ENCODE assay signal across 2 cellular contexts in the genomic region with DNA sequence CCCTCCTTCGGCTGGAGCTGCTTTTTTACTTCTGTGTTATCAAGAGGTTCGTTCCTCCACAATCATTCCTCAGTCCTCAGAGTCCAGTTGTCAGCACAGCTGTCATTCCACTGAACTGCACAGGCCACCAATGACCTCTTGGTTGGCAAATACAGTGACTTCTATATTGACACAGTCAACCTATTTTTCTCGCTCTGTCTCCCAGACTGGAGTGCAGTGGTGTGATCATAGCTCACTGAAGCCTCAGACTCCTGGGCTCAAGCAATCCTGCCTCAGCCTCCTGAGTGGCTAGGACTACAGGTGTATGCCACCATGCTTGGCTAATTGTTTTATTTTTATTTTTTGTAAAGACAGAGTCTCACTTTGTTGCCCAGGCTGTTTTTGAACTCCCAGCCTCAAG.
TF ChIP-seq lines count a peak whose summit lies in the region.

No MANE protein-coding gene starts in this region.

TF ChIP-seq in WTC11, 78 proteins besides CTCF, POLR2A, EP300 and RAD21:
- TF ChIP-seq, protein P1, sequence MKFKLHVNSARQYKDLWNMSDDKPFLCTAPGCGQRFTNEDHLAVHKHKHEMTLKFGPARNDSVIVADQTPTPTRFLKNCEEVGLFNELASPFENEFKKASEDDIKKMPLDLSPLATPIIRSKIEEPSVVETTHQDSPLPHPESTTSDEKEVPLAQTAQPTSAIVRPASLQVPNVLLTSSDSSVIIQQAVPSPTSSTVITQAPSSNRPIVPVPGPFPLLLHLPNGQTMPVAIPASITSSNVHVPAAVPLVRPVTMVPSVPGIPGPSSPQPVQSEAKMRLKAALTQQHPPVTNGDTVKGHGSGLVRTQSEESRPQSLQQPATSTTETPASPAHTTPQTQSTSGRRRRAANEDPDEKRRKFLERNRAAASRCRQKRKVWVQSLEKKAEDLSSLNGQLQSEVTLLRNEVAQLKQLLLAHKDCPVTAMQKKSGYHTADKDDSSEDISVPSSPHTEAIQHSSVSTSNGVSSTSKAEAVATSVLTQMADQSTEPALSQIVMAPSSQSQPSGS (CRISPR knock-in tag; IDR thresholded peaks at IDR 0.05; ENCODE audit: borderline replicate concordance, low read depth) = no peak
- 0 out of 2 replicates have a peak, but pooled peaks have one; percentile 23 for TF ChIP-seq GABPB1 (CRISPR knock-in tag; IDR thresholded peaks at IDR 0.05)

TF ChIP-seq in HepG2, 621 proteins besides CTCF, POLR2A, EP300 and RAD21 (continued from another document and continues in another):
- TF ChIP-seq, protein P2, sequence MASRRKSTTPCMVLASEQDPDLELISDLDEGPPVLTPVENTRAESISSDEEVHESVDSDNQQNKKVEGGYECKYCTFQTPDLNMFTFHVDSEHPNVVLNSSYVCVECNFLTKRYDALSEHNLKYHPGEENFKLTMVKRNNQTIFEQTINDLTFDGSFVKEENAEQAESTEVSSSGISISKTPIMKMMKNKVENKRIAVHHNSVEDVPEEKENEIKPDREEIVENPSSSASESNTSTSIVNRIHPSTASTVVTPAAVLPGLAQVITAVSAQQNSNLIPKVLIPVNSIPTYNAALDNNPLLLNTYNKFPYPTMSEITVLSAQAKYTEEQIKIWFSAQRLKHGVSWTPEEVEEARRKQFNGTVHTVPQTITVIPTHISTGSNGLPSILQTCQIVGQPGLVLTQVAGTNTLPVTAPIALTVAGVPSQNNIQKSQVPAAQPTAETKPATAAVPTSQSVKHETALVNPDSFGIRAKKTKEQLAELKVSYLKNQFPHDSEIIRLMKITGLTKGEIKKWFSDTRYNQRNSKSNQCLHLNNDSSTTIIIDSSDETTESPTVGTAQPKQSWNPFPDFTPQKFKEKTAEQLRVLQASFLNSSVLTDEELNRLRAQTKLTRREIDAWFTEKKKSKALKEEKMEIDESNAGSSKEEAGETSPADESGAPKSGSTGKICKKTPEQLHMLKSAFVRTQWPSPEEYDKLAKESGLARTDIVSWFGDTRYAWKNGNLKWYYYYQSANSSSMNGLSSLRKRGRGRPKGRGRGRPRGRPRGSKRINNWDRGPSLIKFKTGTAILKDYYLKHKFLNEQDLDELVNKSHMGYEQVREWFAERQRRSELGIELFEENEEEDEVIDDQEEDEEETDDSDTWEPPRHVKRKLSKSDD (CRISPR knock-in tag; IDR thresholded peaks at IDR 0.05; ENCODE audit: low read depth) = 0 out of 2 replicates have a peak, but pooled peaks have one; percentile 53
- TF ChIP-seq, protein P3, sequence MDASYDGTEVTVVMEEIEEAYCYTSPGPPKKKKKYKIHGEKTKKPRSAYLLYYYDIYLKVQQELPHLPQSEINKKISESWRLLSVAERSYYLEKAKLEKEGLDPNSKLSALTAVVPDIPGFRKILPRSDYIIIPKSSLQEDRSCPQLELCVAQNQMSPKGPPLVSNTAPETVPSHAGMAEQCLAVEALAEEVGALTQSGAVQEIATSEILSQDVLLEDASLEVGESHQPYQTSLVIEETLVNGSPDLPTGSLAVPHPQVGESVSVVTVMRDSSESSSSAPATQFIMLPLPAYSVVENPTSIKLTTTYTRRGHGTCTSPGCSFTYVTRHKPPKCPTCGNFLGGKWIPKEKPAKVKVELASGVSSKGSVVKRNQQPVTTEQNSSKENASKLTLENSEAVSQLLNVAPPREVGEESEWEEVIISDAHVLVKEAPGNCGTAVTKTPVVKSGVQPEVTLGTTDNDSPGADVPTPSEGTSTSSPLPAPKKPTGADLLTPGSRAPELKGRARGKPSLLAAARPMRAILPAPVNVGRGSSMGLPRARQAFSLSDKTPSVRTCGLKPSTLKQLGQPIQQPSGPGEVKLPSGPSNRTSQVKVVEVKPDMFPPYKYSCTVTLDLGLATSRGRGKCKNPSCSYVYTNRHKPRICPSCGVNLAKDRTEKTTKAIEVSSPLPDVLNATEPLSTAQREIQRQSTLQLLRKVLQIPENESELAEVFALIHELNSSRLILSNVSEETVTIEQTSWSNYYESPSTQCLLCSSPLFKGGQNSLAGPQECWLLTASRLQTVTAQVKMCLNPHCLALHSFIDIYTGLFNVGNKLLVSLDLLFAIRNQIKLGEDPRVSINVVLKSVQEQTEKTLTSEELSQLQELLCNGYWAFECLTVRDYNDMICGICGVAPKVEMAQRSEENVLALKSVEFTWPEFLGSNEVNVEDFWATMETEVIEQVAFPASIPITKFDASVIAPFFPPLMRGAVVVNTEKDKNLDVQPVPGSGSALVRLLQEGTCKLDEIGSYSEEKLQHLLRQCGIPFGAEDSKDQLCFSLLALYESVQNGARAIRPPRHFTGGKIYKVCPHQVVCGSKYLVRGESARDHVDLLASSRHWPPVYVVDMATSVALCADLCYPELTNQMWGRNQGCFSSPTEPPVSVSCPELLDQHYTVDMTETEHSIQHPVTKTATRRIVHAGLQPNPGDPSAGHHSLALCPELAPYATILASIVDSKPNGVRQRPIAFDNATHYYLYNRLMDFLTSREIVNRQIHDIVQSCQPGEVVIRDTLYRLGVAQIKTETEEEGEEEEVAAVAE (CRISPR knock-in tag; IDR thresholded peaks at IDR 0.05; ENCODE audit: borderline replicate concordance) = peak; percentile 69; the same call in 1 of the 2 replicates
- TF ChIP-seq HDAC2 (CRISPR knock-in tag; IDR thresholded peaks at IDR 0.05) (peak; percentile 90), KDM6A (CRISPR knock-in tag; IDR thresholded peaks at IDR 0.05; ENCODE audit: low read depth) (peak; percentile 75), KDM2A (CRISPR knock-in tag; IDR thresholded peaks at IDR 0.05; ENCODE audit: borderline replicate concordance, low read depth) (peak; percentile 5; the same call in 1 of the 2 replicates), NR2F6 (IDR thresholded peaks at IDR 0.05) (peak; percentile 82), NR2F6 (CRISPR knock-in tag; IDR thresholded peaks at IDR 0.05) (peak; percentile 88), SOX5 (CRISPR knock-in tag; IDR thresholded peaks at IDR 0.05; ENCODE audit: borderline replicate concordance) (peak; percentile 81), NFYC (CRISPR knock-in tag; IDR thresholded peaks at IDR 0.05) (0 out of 2 replicates have a peak, but pooled peaks have one; percentile 29), SALL1 (CRISPR knock-in tag; IDR thresholded peaks at IDR 0.05) (peak; percentile 87), THAP11 (CRISPR knock-in tag; IDR thresholded peaks at IDR 0.05) (peak; percentile 40; the same call in 1 of the 2 replicates), GATAD2A (CRISPR knock-in tag; IDR thresholded peaks at IDR 0.05) (peak; percentile 92), FOXA3 (CRISPR knock-in tag; IDR thresholded peaks at IDR 0.05) (peak; percentile 96), ZNF552 (CRISPR knock-in tag; IDR thresholded peaks at IDR 0.05; ENCODE audit: borderline replicate concordance) (no peak), ZNF34 (CRISPR knock-in tag; IDR thresholded peaks at IDR 0.05; ENCODE audit: borderline replicate concordance) (no peak), ZNF329 (CRISPR knock-in tag; IDR thresholded peaks at IDR 0.05; ENCODE audit: low read depth) (no peak), NFE2L2 (IDR thresholded peaks at IDR 0.05; ENCODE audit: low read length) (no peak), ZFP90 (CRISPR knock-in tag; IDR thresholded peaks at IDR 0.05; ENCODE audit: borderline replicate concordance) (0 out of 2 replicates have a peak, but pooled peaks have one; percentile 68), PITX1 (CRISPR knock-in tag; IDR thresholded peaks at IDR 0.05) (0 out of 2 replicates have a peak, but pooled peaks have one; percentile 37), ZBTB38 (CRISPR knock-in tag; IDR thresholded peaks at IDR 0.05) (0 out of 2 replicates have a peak, but pooled peaks have one; percentile 26), CEBPG (CRISPR knock-in tag; IDR thresholded peaks at IDR 0.05) (peak; percentile 78), ZNF441 (CRISPR knock-in tag; IDR thresholded peaks at IDR 0.05; ENCODE audit: borderline replicate concordance) (0 out of 2 replicates have a peak, but pooled peaks have one; percentile 38), BRD4 (CRISPR knock-in tag; IDR thresholded peaks at IDR 0.05) (no peak), HDAC1 (CRISPR knock-in tag; IDR thresholded peaks at IDR 0.05) (peak; percentile 77), SSRP1 (CRISPR knock-in tag; IDR thresholded peaks at IDR 0.05) (0 out of 2 replicates have a peak, but pooled peaks have one; percentile 19)
- TF ChIP-seq, protein P4, sequence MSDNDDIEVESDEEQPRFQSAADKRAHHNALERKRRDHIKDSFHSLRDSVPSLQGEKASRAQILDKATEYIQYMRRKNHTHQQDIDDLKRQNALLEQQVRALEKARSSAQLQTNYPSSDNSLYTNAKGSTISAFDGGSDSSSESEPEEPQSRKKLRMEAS (IDR thresholded peaks at IDR 0.05) = 0 out of 2 replicates have a peak, but pooled peaks have one; percentile 54
- TF ChIP-seq, protein P5, sequence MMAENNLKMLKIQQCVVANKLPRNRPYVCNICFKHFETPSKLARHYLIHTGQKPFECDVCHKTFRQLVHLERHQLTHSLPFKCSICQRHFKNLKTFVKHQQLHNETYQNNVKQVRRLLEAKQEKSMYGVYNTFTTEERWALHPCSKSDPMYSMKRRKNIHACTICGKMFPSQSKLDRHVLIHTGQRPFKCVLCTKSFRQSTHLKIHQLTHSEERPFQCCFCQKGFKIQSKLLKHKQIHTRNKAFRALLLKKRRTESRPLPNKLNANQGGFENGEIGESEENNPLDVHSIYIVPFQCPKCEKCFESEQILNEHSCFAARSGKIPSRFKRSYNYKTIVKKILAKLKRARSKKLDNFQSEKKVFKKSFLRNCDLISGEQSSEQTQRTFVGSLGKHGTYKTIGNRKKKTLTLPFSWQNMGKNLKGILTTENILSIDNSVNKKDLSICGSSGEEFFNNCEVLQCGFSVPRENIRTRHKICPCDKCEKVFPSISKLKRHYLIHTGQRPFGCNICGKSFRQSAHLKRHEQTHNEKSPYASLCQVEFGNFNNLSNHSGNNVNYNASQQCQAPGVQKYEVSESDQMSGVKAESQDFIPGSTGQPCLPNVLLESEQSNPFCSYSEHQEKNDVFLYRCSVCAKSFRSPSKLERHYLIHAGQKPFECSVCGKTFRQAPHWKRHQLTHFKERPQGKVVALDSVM (CRISPR knock-in tag; IDR thresholded peaks at IDR 0.05) = peak; percentile 85
- TF ChIP-seq, protein P6, sequence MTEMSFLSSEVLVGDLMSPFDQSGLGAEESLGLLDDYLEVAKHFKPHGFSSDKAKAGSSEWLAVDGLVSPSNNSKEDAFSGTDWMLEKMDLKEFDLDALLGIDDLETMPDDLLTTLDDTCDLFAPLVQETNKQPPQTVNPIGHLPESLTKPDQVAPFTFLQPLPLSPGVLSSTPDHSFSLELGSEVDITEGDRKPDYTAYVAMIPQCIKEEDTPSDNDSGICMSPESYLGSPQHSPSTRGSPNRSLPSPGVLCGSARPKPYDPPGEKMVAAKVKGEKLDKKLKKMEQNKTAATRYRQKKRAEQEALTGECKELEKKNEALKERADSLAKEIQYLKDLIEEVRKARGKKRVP (CRISPR knock-in tag; IDR thresholded peaks at IDR 0.05) = 0 out of 4 replicates have a peak, but pooled peaks of 1 of the 2 experiments have one; percentile 41
- TF ChIP-seq, protein P7, sequence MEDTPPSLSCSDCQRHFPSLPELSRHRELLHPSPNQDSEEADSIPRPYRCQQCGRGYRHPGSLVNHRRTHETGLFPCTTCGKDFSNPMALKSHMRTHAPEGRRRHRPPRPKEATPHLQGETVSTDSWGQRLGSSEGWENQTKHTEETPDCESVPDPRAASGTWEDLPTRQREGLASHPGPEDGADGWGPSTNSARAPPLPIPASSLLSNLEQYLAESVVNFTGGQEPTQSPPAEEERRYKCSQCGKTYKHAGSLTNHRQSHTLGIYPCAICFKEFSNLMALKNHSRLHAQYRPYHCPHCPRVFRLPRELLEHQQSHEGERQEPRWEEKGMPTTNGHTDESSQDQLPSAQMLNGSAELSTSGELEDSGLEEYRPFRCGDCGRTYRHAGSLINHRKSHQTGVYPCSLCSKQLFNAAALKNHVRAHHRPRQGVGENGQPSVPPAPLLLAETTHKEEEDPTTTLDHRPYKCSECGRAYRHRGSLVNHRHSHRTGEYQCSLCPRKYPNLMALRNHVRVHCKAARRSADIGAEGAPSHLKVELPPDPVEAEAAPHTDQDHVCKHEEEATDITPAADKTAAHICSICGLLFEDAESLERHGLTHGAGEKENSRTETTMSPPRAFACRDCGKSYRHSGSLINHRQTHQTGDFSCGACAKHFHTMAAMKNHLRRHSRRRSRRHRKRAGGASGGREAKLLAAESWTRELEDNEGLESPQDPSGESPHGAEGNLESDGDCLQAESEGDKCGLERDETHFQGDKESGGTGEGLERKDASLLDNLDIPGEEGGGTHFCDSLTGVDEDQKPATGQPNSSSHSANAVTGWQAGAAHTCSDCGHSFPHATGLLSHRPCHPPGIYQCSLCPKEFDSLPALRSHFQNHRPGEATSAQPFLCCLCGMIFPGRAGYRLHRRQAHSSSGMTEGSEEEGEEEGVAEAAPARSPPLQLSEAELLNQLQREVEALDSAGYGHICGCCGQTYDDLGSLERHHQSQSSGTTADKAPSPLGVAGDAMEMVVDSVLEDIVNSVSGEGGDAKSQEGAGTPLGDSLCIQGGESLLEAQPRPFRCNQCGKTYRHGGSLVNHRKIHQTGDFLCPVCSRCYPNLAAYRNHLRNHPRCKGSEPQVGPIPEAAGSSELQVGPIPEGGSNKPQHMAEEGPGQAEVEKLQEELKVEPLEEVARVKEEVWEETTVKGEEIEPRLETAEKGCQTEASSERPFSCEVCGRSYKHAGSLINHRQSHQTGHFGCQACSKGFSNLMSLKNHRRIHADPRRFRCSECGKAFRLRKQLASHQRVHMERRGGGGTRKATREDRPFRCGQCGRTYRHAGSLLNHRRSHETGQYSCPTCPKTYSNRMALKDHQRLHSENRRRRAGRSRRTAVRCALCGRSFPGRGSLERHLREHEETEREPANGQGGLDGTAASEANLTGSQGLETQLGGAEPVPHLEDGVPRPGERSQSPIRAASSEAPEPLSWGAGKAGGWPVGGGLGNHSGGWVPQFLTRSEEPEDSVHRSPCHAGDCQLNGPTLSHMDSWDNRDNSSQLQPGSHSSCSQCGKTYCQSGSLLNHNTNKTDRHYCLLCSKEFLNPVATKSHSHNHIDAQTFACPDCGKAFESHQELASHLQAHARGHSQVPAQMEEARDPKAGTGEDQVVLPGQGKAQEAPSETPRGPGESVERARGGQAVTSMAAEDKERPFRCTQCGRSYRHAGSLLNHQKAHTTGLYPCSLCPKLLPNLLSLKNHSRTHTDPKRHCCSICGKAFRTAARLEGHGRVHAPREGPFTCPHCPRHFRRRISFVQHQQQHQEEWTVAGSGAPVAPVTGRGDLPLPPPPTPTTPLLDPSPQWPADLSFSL (CRISPR knock-in tag; IDR thresholded peaks at IDR 0.05) = no peak
- TF ChIP-seq, protein P8, sequence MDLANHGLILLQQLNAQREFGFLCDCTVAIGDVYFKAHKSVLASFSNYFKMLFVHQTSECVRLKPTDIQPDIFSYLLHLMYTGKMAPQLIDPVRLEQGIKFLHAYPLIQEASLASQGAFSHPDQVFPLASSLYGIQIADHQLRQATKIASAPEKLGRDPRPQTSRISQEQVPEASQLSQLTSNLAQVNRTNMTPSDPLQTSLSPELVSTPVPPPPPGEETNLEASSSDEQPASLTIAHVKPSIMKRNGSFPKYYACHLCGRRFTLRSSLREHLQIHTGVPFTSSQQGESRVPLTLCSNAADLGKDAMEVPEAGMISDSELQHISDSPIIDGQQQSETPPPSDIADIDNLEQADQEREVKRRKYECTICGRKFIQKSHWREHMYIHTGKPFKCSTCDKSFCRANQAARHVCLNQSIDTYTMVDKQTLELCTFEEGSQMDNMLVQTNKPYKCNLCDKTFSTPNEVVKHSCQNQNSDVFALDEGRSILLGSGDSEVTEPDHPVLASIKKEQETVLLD (CRISPR knock-in tag; IDR thresholded peaks at IDR 0.05; ENCODE audit: low read depth) = 0 out of 2 replicates have a peak, but pooled peaks have one; percentile 23
- TF ChIP-seq, protein P9, sequence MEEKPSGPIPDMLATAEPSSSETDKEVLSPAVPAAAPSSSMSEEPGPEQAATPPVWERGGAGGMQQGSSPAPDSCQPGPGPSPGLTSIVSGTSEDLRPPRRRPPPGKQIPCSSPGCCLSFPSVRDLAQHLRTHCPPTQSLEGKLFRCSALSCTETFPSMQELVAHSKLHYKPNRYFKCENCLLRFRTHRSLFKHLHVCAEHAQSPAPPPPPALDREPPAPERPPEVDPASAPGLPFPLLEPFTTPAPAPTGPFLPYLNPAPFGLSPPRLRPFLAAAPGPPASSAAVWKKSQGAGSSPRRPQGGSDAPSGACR (CRISPR knock-in tag; IDR thresholded peaks at IDR 0.05) = 0 out of 2 replicates have a peak, but pooled peaks have one; percentile 17
